1 cellular context compared by ENCODE assay signal in the genomic region with DNA sequence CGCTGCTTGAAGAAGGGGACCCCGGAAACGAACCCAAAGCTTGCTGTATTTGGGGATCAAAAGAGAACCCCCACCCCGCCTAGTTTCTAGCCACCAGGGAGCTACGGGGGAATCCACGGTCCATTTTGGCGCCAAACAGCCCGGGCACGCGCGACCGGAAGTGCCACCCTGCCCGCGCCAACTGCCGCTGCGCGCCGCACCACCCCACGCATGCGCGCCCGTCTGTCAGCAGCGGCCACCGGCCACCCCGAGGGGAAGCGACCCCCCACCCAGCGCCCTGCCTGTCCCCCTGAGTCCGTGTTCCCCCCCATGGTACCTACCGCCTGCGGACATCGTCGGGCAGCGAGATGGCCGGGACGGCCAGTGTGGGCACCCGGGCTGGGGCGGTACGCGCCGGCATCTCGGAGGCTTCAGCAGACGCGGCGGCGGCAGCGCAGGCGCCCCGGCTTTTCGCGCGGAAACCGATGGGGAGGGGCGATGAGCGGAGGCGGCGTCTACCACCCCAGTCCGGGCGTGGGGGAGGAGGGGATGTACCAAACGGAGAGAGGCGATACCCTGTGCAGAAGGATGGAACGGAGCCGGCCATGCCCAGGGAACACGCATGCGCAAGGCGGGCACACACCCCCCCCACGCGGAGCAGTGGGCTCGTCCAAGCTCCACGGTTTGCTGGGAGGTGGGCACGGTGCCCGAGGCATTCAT.
TF ChIP-seq lines count a peak whose summit lies in the region.

Gene DNMT1, minus strand, starts transcription at position 454 of the 699 bp plus-strand sequence. Its CDS starts 54 bp downstream, at position 400.

TF ChIP-seq in HEK293, 187 proteins besides CTCF, POLR2A, EP300 and RAD21 (continued from another document):
- TF ChIP-seq ZBTB11 (tag by site-specific recombination; conservative IDR thresholded peaks at IDR 0.05; ENCODE audit: low read depth) (peak; percentile 89), ZNF2 (tag by site-specific recombination; IDR thresholded peaks at IDR 0.05) (peak; percentile 86), ZNF157 (tag by site-specific recombination; IDR thresholded peaks at IDR 0.05) (no peak), ZNF366 (tag by site-specific recombination; conservative IDR thresholded peaks at IDR 0.05) (peak; percentile 82), ZNF555 (tag by site-specific recombination; conservative IDR thresholded peaks at IDR 0.05) (no peak), ZNF488 (tag by site-specific recombination; IDR thresholded peaks at IDR 0.05) (no peak), ZNF768 (tag by site-specific recombination; IDR thresholded peaks at IDR 0.05) (no peak), ZNF629 (tag by site-specific recombination; IDR thresholded peaks at IDR 0.05) (peak; percentile 55), ZNF248 (tag by site-specific recombination; IDR thresholded peaks at IDR 0.05) (no peak), ZNF221 (tag by site-specific recombination; IDR thresholded peaks at IDR 0.05; ENCODE audit: borderline replicate concordance) (no peak), PATZ1 (tag by site-specific recombination; IDR thresholded peaks at IDR 0.05) (peak; percentile 94), OSR2 (tag by site-specific recombination; IDR thresholded peaks at IDR 0.05) (no peak), ZNF292 (tag by site-specific recombination; IDR thresholded peaks at IDR 0.05; ENCODE audit: borderline replicate concordance, low read depth) (no peak), YY2 (tag by site-specific recombination; IDR thresholded peaks at IDR 0.05) (peak; percentile 46; the same call in 1 of the 2 replicates), ZSCAN5A (tag by site-specific recombination; IDR thresholded peaks at IDR 0.05) (no peak), ZNF610 (tag by site-specific recombination; IDR thresholded peaks at IDR 0.05; ENCODE audit: borderline replicate concordance) (peak; percentile 81), ZNF214 (tag by site-specific recombination; IDR thresholded peaks at IDR 0.05; ENCODE audit: borderline replicate concordance) (no peak), ZNF561 (tag by site-specific recombination; IDR thresholded peaks at IDR 0.05; ENCODE audit: borderline replicate concordance) (peak; percentile 88), ZNF394 (tag by site-specific recombination; IDR thresholded peaks at IDR 0.05; ENCODE audit: borderline replicate concordance) (peak; percentile 47; the same call in 1 of the 2 replicates), ZNF544 (tag by site-specific recombination; IDR thresholded peaks at IDR 0.05) (no peak), ZNF558 (tag by site-specific recombination; IDR thresholded peaks at IDR 0.05) (no peak), ZNF510 (tag by site-specific recombination; IDR thresholded peaks at IDR 0.05; ENCODE audit: insufficient replicate concordance) (no peak), ZNF426 (tag by site-specific recombination; IDR thresholded peaks at IDR 0.05) (no peak), ZNF184 (tag by site-specific recombination; IDR thresholded peaks at IDR 0.05) (no peak), ZNF280C (tag by site-specific recombination; IDR thresholded peaks at IDR 0.05) (no peak), ZNF621 (tag by site-specific recombination; IDR thresholded peaks at IDR 0.05) (no peak)
- TF ChIP-seq, protein P1, sequence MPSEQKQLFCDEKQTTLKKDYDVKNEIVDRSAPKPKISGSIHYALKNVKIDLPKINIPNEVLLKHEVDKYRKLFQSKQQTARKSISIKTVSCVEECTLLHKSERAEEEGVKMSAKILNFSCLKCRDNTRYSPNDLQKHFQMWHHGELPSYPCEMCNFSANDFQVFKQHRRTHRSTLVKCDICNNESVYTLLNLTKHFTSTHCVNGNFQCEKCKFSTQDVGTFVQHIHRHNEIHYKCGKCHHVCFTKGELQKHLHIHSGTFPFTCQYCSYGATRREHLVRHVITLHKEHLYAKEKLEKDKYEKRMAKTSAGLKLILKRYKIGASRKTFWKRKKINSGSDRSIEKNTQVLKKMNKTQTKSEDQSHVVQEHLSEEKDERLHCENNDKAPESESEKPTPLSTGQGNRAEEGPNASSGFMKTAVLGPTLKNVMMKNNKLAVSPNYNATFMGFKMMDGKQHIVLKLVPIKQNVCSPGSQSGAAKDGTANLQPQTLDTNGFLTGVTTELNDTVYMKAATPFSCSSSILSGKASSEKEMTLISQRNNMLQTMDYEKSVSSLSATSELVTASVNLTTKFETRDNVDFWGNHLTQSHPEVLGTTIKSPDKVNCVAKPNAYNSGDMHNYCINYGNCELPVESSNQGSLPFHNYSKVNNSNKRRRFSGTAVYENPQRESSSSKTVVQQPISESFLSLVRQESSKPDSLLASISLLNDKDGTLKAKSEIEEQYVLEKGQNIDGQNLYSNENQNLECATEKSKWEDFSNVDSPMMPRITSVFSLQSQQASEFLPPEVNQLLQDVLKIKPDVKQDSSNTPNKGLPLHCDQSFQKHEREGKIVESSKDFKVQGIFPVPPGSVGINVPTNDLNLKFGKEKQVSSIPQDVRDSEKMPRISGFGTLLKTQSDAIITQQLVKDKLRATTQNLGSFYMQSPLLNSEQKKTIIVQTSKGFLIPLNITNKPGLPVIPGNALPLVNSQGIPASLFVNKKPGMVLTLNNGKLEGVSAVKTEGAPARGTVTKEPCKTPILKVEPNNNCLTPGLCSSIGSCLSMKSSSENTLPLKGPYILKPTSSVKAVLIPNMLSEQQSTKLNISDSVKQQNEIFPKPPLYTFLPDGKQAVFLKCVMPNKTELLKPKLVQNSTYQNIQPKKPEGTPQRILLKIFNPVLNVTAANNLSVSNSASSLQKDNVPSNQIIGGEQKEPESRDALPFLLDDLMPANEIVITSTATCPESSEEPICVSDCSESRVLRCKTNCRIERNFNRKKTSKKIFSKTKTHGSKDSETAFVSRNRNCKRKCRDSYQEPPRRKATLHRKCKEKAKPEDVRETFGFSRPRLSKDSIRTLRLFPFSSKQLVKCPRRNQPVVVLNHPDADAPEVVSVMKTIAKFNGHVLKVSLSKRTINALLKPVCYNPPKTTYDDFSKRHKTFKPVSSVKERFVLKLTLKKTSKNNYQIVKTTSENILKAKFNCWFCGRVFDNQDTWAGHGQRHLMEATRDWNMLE (tag by site-specific recombination; conservative IDR thresholded peaks at IDR 0.05; ENCODE audit: low read depth), result 0 out of 2 replicates have a peak, but pooled peaks have one; percentile 53
- TF ChIP-seq, protein P2, sequence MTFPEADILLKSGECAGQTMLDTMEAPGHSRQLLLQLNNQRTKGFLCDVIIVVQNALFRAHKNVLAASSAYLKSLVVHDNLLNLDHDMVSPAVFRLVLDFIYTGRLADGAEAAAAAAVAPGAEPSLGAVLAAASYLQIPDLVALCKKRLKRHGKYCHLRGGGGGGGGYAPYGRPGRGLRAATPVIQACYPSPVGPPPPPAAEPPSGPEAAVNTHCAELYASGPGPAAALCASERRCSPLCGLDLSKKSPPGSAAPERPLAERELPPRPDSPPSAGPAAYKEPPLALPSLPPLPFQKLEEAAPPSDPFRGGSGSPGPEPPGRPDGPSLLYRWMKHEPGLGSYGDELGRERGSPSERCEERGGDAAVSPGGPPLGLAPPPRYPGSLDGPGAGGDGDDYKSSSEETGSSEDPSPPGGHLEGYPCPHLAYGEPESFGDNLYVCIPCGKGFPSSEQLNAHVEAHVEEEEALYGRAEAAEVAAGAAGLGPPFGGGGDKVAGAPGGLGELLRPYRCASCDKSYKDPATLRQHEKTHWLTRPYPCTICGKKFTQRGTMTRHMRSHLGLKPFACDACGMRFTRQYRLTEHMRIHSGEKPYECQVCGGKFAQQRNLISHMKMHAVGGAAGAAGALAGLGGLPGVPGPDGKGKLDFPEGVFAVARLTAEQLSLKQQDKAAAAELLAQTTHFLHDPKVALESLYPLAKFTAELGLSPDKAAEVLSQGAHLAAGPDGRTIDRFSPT (tag by site-specific recombination; IDR thresholded peaks at IDR 0.05), result peak; percentile 100
- TF ChIP-seq, protein P3, sequence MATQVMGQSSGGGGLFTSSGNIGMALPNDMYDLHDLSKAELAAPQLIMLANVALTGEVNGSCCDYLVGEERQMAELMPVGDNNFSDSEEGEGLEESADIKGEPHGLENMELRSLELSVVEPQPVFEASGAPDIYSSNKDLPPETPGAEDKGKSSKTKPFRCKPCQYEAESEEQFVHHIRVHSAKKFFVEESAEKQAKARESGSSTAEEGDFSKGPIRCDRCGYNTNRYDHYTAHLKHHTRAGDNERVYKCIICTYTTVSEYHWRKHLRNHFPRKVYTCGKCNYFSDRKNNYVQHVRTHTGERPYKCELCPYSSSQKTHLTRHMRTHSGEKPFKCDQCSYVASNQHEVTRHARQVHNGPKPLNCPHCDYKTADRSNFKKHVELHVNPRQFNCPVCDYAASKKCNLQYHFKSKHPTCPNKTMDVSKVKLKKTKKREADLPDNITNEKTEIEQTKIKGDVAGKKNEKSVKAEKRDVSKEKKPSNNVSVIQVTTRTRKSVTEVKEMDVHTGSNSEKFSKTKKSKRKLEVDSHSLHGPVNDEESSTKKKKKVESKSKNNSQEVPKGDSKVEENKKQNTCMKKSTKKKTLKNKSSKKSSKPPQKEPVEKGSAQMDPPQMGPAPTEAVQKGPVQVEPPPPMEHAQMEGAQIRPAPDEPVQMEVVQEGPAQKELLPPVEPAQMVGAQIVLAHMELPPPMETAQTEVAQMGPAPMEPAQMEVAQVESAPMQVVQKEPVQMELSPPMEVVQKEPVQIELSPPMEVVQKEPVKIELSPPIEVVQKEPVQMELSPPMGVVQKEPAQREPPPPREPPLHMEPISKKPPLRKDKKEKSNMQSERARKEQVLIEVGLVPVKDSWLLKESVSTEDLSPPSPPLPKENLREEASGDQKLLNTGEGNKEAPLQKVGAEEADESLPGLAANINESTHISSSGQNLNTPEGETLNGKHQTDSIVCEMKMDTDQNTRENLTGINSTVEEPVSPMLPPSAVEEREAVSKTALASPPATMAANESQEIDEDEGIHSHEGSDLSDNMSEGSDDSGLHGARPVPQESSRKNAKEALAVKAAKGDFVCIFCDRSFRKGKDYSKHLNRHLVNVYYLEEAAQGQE (tag by site-specific recombination; IDR thresholded peaks at IDR 0.05), result no peak
